In the genomic region with DNA sequence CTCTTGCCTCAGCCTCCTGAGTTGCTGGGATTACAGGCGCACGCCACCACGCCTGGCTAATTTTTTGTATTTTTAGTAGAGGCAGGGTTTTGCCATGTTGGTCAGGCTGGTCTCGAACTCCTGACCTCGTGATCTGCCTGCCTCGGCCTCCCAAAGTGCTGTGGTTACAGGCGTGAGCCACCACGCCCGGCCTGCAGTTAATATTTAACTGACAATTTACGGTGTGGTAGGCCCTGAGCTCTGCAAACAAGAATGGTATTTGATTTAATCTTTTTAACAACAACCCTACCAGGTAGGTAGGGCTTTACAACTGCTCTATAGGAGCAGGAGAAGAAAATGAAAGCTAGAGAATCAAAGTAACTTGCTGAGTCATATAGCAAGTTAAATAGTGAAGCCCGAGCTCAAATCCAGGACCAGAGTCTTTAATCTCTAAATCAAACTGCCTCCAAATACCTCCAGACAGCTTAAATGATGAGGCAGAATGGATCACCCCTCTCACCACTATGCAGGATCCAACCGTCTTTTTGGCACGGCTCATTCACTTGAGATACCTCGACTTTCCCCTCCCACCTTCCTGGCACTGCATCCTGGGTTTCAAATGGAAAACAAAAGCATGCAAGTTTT, we compare ENCODE assay signal across 8 cellular contexts. TPM values are rescaled to one million over a fixed set of nuclear protein-coding genes. Genes with fewer than 3 reads are reported as not detected.
DNase-seq lines count a peak whose midpoint lies in the region; ATAC-seq and TF ChIP-seq lines count a peak whose summit lies in the region.
"Had no signal": no experiment of that assay in that cellular context is flagged by ENCODE, and none has a peak within 500 bp of the region (broad histone marks: within the 10 kb centered on the region; RNA-seq: fewer than 3 reads in every experiment).

No MANE protein-coding gene starts in this region.

- no peak for DNase-seq in OCI-LY7 (ENCODE audit: low spot score)
- DNase-seq in middle frontal gyrus (ENCODE audit: extremely low spot score, low spot score), result no peak
- DNase-seq: IMR-90 had no signal

- intact Hi-C loops in OCI-LY7 (cut with micrococcal nuclease; ENCODE audit: unreplicated experiment), result no loop called here

- no peak overlapping the region for H3K9ac ChIP-seq in rectal smooth muscle tissue (ENCODE audit: low read length)

- POLR2A ChIA-PET in OCI-LY7 (lab: Charles Lee), result interaction anchor here (1.3 to 1.4 kb wide), 2 partner anchors 9 to 12 kb away, joined by 3 read pairs; no protein-coding TSS in a partner anchor

- no peaks in the 10 kb centered on the region for H3K4me1 ChIP-seq in rectal smooth muscle tissue (ENCODE audit: control insufficient read depth, insufficient read depth, low read length)
- H3K4me1 ChIP-seq in OCI-LY7 (ENCODE audit: insufficient read depth, low read length, poor library complexity, severe bottlenecking), result no peaks in the 10 kb centered on the region

- H4K20me1 ChIP-seq in OCI-LY7 (ENCODE audit: insufficient read depth, low read length), result no peaks in the 10 kb centered on the region

- H3K27ac ChIP-seq in VCaP (peak overlapping the region; percentile 68), rectal smooth muscle tissue (ENCODE audit: low read depth, low read length) (no peak overlapping the region), OCI-LY7 (ENCODE audit: low read depth, low read length, poor library complexity, severe bottlenecking) (no peak overlapping the region)

- BruUV-seq in OCI-LY7 (replicated peaks; lab: Mats Ljungman, UMichigan), result no TSS peak

- no peaks in the 10 kb centered on the region for H3K9me2 ChIP-seq in OCI-LY7 (ENCODE audit: insufficient read depth, low read length)

- H3K79me2 ChIP-seq in OCI-LY7 (ENCODE audit: insufficient read depth, low read depth, low read length), result no peaks in the 10 kb centered on the region

- ATAC-seq in GM18861 (IDR thresholded peaks at IDR 0.05; ENCODE audit: unreplicated experiment) (peak; percentile 75), HG02840 (IDR thresholded peaks at IDR 0.05; ENCODE audit: low FRiP score, unreplicated experiment) (peak; percentile 65), HG03520 (IDR thresholded peaks at IDR 0.05; ENCODE audit: unreplicated experiment) (no peak)

- H2AFZ ChIP-seq in OCI-LY7 (ENCODE audit: low read length), result no peak overlapping the region

- H3K4me3 ChIP-seq in rectal smooth muscle tissue (ENCODE audit: low read length) (peak overlapping the region; percentile 48), OCI-LY7 (ENCODE audit: low read depth, low read length, poor library complexity, severe bottlenecking) (no peak overlapping the region)

- no peaks in the 10 kb centered on the region for H3K27me3 ChIP-seq in rectal smooth muscle tissue (ENCODE audit: control insufficient read depth, insufficient read depth, low read length)

- no peaks in the 10 kb centered on the region for H3K9me3 ChIP-seq in OCI-LY7 (ENCODE audit: low read length)

- CTCF ChIA-PET in OCI-LY7 (lab: Charles Lee; ENCODE audit: unreplicated experiment), result no interaction called here

- H3K36me3 ChIP-seq in rectal smooth muscle tissue (ENCODE audit: control insufficient read depth, insufficient read depth, low read length), result peaks cover 2% of the 10 kb centered on the region
- H3K36me3 ChIP-seq in OCI-LY7 (ENCODE audit: insufficient read depth, low read length), result no peaks in the 10 kb centered on the region

- TF ChIP-seq CTCF in VCaP (conservative IDR thresholded peaks at IDR 0.05) (no peak), OCI-LY7 (conservative IDR thresholded peaks at IDR 0.05; ENCODE audit: low read length) (no peak)

- no peak overlapping the region for H3K4me2 ChIP-seq in OCI-LY7 (ENCODE audit: low read length)

RNA-seq across cellular contexts. Expression of a gene that starts 9.4 kb away (rescaled TPM):
- total RNA-seq in OCI-LY7 (2014; rRNA removed; shearing (Covaris generic)), result 1.3 and 1.5 TPM in 2 replicates
- 3.5 and 4.7 TPM in 2 replicates for total RNA-seq in OCI-LY7 (2022)

RNA-seq across cellular contexts. Expression of a gene that starts 20.5 kb away (rescaled TPM):
- total RNA-seq in OCI-LY7 (2014; rRNA removed; shearing (Covaris generic)), result not detected in 2 replicates
- total RNA-seq in OCI-LY7 (2022), result 1.00 TPM in 1 of 2 replicates, not detected in the other
- total RNA-seq: IMR-90 had no signal

RNA-seq across cellular contexts. Expression of a gene that starts 52.3 kb away (rescaled TPM):
- total RNA-seq in OCI-LY7 (2014; rRNA removed; shearing (Covaris generic)), result 56.9 and 96.8 TPM in 2 replicates
- 54.2 and 72.1 TPM in 2 replicates for total RNA-seq in OCI-LY7 (2022)

RNA-seq across cellular contexts. Expression of a gene that starts 55.1 kb away (rescaled TPM):
- 15.6 and 15.8 TPM in 2 replicates for total RNA-seq in OCI-LY7 (2014; rRNA removed; shearing (Covaris generic))
- 15.8 and 16.9 TPM in 2 replicates for total RNA-seq in OCI-LY7 (2022)
